Comparison of ENCODE assay signal across 22 cellular contexts in genomic region chr10:8301831-8302230, GRCh38.
"Had no signal": no experiment of that assay in that cellular context is flagged by ENCODE, and none has a peak within 500 bp of the region (broad histone marks: within the 10 kb centered on the region; RNA-seq: fewer than 3 reads in every experiment).

No MANE protein-coding gene starts in this region.

- H3K27me3 ChIP-seq: Peyer's patch, SJCRH30 had no signal

- H3K36me3 ChIP-seq: Peyer's patch, SJCRH30 had no signal

- H3K4me1 ChIP-seq: Peyer's patch, SJCRH30 had no signal

- H3K9ac ChIP-seq: KMS-11 had no signal

- H3K9me3 ChIP-seq: Peyer's patch, SJCRH30 had no signal

- DNase-seq: activated CD4-positive, alpha-beta T cell treated with anti-CD3 and anti-CD28 coated beads for 4 hours; activated CD8-positive, alpha-beta memory T cell treated with anti-CD3 and anti-CD28 coated beads, Interleukin-2, amount 50 U/mL, for 48 hours; activated CD8-positive, alpha-beta T cell treated with anti-CD3 and anti-CD28 coated beads, Interleukin-2, amount 10 ng/mL, durations not matched to agents 7 days and 5 days; activated effector memory CD4-positive, alpha-beta T cell treated with Interleukin-2 at 50 U/mL for 16 hours; activated naive CD4-positive, alpha-beta T cell; activated T-cell treated with anti-CD3 and anti-CD28 coated beads, Interleukin-2, amount 50 U/mL, for 1 hour; aorta; MV-4-11; NCI-H1092 treated with DMSO at 0.1 percent for 48 hours; NCI-H1417 treated with DMSO at 0.1 percent for 48 hours; NCI-H1694 treated with DMSO at 0.1 percent for 48 hours; NCI-H2029 treated with DMSO at 0.1 percent for 48 hours; NCI-H345; NCI-H510A; NCI-H526 treated with DMSO at 0.1 percent for 48 hours; NK-92 treated with Interleukin-12 subunit alpha and Interleukin-12 subunit beta, amount 100 ng/mL, for 24 hours; OCI-M1; Peyer's patch; Right ventricle myocardium superior; SJCRH30 had no signal

- H3K4me2 ChIP-seq: KMS-11 had no signal

- H3K4me3 ChIP-seq: Peyer's patch, SJCRH30 had no signal

- H3K27ac ChIP-seq: KMS-11, Peyer's patch, RWPE1, SJCRH30 had no signal
